Comparison of ENCODE assay signal across 1 cellular context in genomic region chr3:58008140-58009025, GRCh38.
TF ChIP-seq lines count a peak whose summit lies in the region.

A gene with protein sequence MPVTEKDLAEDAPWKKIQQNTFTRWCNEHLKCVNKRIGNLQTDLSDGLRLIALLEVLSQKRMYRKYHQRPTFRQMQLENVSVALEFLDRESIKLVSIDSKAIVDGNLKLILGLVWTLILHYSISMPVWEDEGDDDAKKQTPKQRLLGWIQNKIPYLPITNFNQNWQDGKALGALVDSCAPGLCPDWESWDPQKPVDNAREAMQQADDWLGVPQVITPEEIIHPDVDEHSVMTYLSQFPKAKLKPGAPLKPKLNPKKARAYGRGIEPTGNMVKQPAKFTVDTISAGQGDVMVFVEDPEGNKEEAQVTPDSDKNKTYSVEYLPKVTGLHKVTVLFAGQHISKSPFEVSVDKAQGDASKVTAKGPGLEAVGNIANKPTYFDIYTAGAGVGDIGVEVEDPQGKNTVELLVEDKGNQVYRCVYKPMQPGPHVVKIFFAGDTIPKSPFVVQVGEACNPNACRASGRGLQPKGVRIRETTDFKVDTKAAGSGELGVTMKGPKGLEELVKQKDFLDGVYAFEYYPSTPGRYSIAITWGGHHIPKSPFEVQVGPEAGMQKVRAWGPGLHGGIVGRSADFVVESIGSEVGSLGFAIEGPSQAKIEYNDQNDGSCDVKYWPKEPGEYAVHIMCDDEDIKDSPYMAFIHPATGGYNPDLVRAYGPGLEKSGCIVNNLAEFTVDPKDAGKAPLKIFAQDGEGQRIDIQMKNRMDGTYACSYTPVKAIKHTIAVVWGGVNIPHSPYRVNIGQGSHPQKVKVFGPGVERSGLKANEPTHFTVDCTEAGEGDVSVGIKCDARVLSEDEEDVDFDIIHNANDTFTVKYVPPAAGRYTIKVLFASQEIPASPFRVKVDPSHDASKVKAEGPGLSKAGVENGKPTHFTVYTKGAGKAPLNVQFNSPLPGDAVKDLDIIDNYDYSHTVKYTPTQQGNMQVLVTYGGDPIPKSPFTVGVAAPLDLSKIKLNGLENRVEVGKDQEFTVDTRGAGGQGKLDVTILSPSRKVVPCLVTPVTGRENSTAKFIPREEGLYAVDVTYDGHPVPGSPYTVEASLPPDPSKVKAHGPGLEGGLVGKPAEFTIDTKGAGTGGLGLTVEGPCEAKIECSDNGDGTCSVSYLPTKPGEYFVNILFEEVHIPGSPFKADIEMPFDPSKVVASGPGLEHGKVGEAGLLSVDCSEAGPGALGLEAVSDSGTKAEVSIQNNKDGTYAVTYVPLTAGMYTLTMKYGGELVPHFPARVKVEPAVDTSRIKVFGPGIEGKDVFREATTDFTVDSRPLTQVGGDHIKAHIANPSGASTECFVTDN (N-terminal part only) (plus strand): TSS chr3:58008422. CDS start chr3:58008565, 143 bp downstream.

TF ChIP-seq in HepG2, 621 proteins besides CTCF, POLR2A, EP300 and RAD21 (continued from another document and continues in another):
- no peak for TF ChIP-seq ZC3H4 (CRISPR knock-in tag; IDR thresholded peaks at IDR 0.05; ENCODE audit: borderline replicate concordance)
- TF ChIP-seq ZNF260 (CRISPR knock-in tag; IDR thresholded peaks at IDR 0.05; ENCODE audit: borderline replicate concordance, low read depth) = no peak
- no peak for TF ChIP-seq TRIM22 (IDR thresholded peaks at IDR 0.05)
- peak; percentile 46; the same call in 1 of the 2 replicates for TF ChIP-seq MAZ (IDR thresholded peaks at IDR 0.05; ENCODE audit: borderline replicate concordance, low read depth, low read length)
- peak; percentile 86 for TF ChIP-seq MAZ (CRISPR knock-in tag; IDR thresholded peaks at IDR 0.05; ENCODE audit: low read depth)
- no peak for TF ChIP-seq GATAD2A (CRISPR knock-in tag; IDR thresholded peaks at IDR 0.05)
- TF ChIP-seq, protein P1, sequence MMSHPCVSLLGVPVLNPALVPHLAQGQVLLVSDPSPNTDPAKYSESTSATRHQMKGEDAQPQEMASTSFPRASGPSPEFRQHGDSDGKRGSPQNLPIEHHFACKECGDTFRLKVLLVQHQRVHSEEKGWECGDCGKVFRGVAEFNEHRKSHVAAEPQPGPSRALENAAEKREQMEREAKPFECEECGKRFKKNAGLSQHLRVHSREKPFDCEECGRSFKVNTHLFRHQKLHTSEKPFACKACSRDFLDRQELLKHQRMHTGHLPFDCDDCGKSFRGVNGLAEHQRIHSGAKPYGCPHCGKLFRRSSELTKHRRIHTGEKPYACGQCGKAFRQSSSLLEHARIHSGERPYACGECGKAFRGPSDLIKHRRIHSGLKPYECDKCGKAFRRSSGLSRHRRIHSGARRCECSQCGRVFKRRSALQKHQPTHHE (CRISPR knock-in tag; IDR thresholded peaks at IDR 0.05; ENCODE audit: borderline replicate concordance) = peak; percentile 61; the same call in 1 of the 2 replicates
- no peak for TF ChIP-seq PRDM4 (CRISPR knock-in tag; IDR thresholded peaks at IDR 0.05; ENCODE audit: borderline replicate concordance)
- no peak for TF ChIP-seq SRSF4 (IDR thresholded peaks at IDR 0.05; ENCODE audit: low read depth, low read length, poor library complexity, severe bottlenecking)
- TF ChIP-seq, protein P2, sequence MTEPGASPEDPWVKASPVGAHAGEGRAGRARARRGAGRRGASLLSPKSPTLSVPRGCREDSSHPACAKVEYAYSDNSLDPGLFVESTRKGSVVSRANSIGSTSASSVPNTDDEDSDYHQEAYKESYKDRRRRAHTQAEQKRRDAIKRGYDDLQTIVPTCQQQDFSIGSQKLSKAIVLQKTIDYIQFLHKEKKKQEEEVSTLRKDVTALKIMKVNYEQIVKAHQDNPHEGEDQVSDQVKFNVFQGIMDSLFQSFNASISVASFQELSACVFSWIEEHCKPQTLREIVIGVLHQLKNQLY (CRISPR knock-in tag; IDR thresholded peaks at IDR 0.05) = no peak
- peak; percentile 78; the same call in 1 of the 2 replicates for TF ChIP-seq MTERF4 (CRISPR knock-in tag; IDR thresholded peaks at IDR 0.05)
- TF ChIP-seq, protein P3, sequence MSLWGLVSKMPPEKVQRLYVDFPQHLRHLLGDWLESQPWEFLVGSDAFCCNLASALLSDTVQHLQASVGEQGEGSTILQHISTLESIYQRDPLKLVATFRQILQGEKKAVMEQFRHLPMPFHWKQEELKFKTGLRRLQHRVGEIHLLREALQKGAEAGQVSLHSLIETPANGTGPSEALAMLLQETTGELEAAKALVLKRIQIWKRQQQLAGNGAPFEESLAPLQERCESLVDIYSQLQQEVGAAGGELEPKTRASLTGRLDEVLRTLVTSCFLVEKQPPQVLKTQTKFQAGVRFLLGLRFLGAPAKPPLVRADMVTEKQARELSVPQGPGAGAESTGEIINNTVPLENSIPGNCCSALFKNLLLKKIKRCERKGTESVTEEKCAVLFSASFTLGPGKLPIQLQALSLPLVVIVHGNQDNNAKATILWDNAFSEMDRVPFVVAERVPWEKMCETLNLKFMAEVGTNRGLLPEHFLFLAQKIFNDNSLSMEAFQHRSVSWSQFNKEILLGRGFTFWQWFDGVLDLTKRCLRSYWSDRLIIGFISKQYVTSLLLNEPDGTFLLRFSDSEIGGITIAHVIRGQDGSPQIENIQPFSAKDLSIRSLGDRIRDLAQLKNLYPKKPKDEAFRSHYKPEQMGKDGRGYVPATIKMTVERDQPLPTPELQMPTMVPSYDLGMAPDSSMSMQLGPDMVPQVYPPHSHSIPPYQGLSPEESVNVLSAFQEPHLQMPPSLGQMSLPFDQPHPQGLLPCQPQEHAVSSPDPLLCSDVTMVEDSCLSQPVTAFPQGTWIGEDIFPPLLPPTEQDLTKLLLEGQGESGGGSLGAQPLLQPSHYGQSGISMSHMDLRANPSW (CRISPR knock-in tag; IDR thresholded peaks at IDR 0.05; ENCODE audit: borderline replicate concordance) = no peak
- TF ChIP-seq ZNF33A (CRISPR knock-in tag; IDR thresholded peaks at IDR 0.05; ENCODE audit: borderline replicate concordance) = no peak
- TF ChIP-seq SRSF1 (optimal IDR thresholded peaks at IDR 0.05; ENCODE audit: low read depth, low read length) = no peak
- TF ChIP-seq HDAC1 (CRISPR knock-in tag; IDR thresholded peaks at IDR 0.05) = peak; percentile 96
- no peak for TF ChIP-seq ZHX2 (IDR thresholded peaks at IDR 0.05; ENCODE audit: low read depth)
- TF ChIP-seq ZHX2 (CRISPR knock-in tag; IDR thresholded peaks at IDR 0.05; ENCODE audit: borderline replicate concordance) = 0 out of 2 replicates have a peak, but pooled peaks have one; percentile 59
- TF ChIP-seq TEAD3 (CRISPR knock-in tag; optimal IDR thresholded peaks at IDR 0.05; ENCODE audit: borderline replicate concordance) = peak; percentile 23
- no peak for TF ChIP-seq ZFP62 (CRISPR knock-in tag; IDR thresholded peaks at IDR 0.05)
- no peak; the same call in 1 of the 2 replicates for TF ChIP-seq GMEB1 (CRISPR knock-in tag; IDR thresholded peaks at IDR 0.05; ENCODE audit: borderline replicate concordance)
- TF ChIP-seq, protein P4, sequence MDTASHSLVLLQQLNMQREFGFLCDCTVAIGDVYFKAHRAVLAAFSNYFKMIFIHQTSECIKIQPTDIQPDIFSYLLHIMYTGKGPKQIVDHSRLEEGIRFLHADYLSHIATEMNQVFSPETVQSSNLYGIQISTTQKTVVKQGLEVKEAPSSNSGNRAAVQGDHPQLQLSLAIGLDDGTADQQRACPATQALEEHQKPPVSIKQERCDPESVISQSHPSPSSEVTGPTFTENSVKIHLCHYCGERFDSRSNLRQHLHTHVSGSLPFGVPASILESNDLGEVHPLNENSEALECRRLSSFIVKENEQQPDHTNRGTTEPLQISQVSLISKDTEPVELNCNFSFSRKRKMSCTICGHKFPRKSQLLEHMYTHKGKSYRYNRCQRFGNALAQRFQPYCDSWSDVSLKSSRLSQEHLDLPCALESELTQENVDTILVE (CRISPR knock-in tag; IDR thresholded peaks at IDR 0.05) = 0 out of 2 replicates have a peak, but pooled peaks have one; percentile 26
- no peak for TF ChIP-seq CHCHD3 (CRISPR knock-in tag; IDR thresholded peaks at IDR 0.05)
- TF ChIP-seq ZNF678 (CRISPR knock-in tag; IDR thresholded peaks at IDR 0.05) = no peak
- peak; percentile 66 for TF ChIP-seq SP5 (CRISPR knock-in tag; IDR thresholded peaks at IDR 0.05; ENCODE audit: borderline replicate concordance, low read depth)
- no peak for TF ChIP-seq RFXAP (CRISPR knock-in tag; IDR thresholded peaks at IDR 0.05; ENCODE audit: borderline replicate concordance)
- TF ChIP-seq ZNF34 (CRISPR knock-in tag; IDR thresholded peaks at IDR 0.05; ENCODE audit: borderline replicate concordance) = no peak
- TF ChIP-seq BRF2 (CRISPR knock-in tag; IDR thresholded peaks at IDR 0.05) = no peak
